10 cellular contexts compared by ENCODE assay signal in the genomic region with DNA sequence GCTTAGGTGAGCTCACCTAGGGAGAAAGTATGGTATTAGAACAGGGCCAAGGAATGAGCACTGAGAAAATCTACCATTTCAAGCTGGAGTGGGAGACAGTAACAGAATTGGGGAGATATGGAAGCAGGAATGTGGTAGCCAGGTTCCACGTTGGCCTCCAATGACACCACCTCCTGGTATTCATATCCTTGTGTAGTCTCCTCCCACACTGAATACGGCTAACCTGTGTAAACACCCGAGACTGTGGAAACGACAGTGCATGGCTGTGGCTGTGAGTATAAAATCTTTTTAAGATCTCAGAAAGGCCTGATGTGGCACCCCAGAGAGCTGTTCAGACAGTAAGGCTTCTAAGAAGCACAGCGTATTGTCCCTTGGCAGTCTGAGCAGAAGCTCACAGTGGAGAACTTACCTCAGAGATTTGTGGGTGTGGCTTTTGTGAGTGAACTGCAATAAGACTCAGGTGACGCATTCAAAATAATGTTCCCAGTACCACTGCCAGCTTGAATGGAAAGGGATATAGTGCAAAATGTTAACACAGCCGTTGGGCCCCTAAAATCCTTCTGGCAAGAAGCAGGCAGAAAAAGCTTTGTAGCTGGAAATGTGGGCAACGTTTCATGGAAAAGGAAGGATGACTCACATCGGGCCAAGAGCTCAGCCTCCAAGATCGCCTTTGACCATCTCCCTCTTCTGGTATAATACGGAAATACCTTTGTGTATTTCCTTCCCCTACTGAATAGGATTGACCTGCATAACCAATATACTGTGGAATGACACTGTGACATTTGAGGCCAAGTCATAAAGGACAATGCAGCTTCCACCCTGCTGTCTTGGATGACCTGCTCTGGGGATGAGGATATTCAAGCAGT. TPM values are rescaled to one million over a fixed set of nuclear protein-coding genes. Genes with fewer than 3 reads are reported as not detected.
A peak's percentile ranks its signal among the peaks of the same experiment; 100 is the strongest.
DNase-seq lines count a peak whose midpoint lies in the region; ATAC-seq and TF ChIP-seq lines count a peak whose summit lies in the region.
"Had no signal": no experiment of that assay in that cellular context is flagged by ENCODE, and none has a peak within 500 bp of the region (broad histone marks: within the 10 kb centered on the region; RNA-seq: fewer than 3 reads in every experiment).

No MANE protein-coding gene starts in this region.

- H3K27ac Mint-ChIP-seq in chondrocyte (ENCODE audit: unreplicated experiment), result no peak overlapping the region

- ATAC-seq in GM21619 (IDR thresholded peaks at IDR 0.05; ENCODE audit: unreplicated experiment), result no peak

- DNase-seq in COLO829 (ENCODE audit: low spot score), result peak; percentile 45
- peak; percentile 72 for DNase-seq in MG63
- DNase-seq in chondrocyte (ENCODE audit: low spot score), result no peak
- no peak for DNase-seq in H7
- no peak for DNase-seq in stimulated activated CD4-positive, alpha-beta T cell treated with anti-CD3 and anti-CD28 coated beads, Interleukin-12 subunit alpha, Interleukin-12 subunit beta, amount 100 ng/mL, for 4 hours
- DNase-seq in dedifferentiated amniotic fluid mesenchymal stem cell (ENCODE audit: extremely low spot score), result no peak
- DNase-seq: lower lobe of right lung; stimulated activated naive CD4-positive, alpha-beta T cell treated with Interleukin-2 at 50 U/mL for 16 hours had no signal

- H3K36me3 ChIP-seq in MG63 (no peaks in the 10 kb centered on the region), muscle layer of colon (ENCODE audit: insufficient read depth, low read length) (peaks cover 5% of the 10 kb centered on the region), H7 (replicated peaks; ENCODE audit: control insufficient read depth, insufficient read depth, low read length) (no peaks in the 10 kb centered on the region)

- no peaks in the 10 kb centered on the region for H3K36me3 Mint-ChIP-seq in chondrocyte (ENCODE audit: low read depth)

- peaks cover 31% of the 10 kb centered on the region for H3K4me1 ChIP-seq in muscle layer of colon (ENCODE audit: insufficient read depth, low read length)

- H3K4me3 ChIP-seq in MG63 (no peak overlapping the region), muscle layer of colon (ENCODE audit: low read depth in 1 of 2, low read length in 2 of 2) (no peak overlapping the region), H7 (ENCODE audit: insufficient read depth, low read depth, low read length) (no peak overlapping the region)
- H3K4me3 ChIP-seq: lower lobe of right lung had no signal

- TF ChIP-seq CTCF in chondrocyte (IDR thresholded peaks at IDR 0.05), result peak; percentile 66

- H3K4me3 Mint-ChIP-seq in chondrocyte (ENCODE audit: unreplicated experiment), result no peak overlapping the region

- peak overlapping the region; percentile 45 for H3K27ac ChIP-seq in muscle layer of colon (ENCODE audit: low read depth, low read length)
- H3K27ac ChIP-seq: lower lobe of right lung had no signal

- H3K9ac ChIP-seq in muscle layer of colon (ENCODE audit: low read length), result no peak overlapping the region

- peaks cover 4% of the 10 kb centered on the region for H3K27me3 Mint-ChIP-seq in chondrocyte (ENCODE audit: low read depth)

- H3K4me1 Mint-ChIP-seq in chondrocyte (ENCODE audit: low read depth), result peaks cover 17% of the 10 kb centered on the region

- H3K27me3 ChIP-seq in MG63, result no peaks in the 10 kb centered on the region
- no peaks in the 10 kb centered on the region for H3K27me3 ChIP-seq in muscle layer of colon (ENCODE audit: control insufficient read depth in 1 of 2, insufficient read depth in 2 of 2, low read length in 2 of 2)
- no peaks in the 10 kb centered on the region for H3K27me3 ChIP-seq in H7 (ENCODE audit: control insufficient read depth, insufficient read depth, low read length)

- peaks cover 4% of the 10 kb centered on the region for H3K9me3 Mint-ChIP-seq in chondrocyte (ENCODE audit: low read depth)

- no peaks in the 10 kb centered on the region for H3K9me3 ChIP-seq in MG63
- no peaks in the 10 kb centered on the region for H3K9me3 ChIP-seq in muscle layer of colon (ENCODE audit: low read length)
- H3K9me3 ChIP-seq: lower lobe of right lung had no signal

RNA-seq across cellular contexts. Expression of a gene that starts 14.4 kb away (rescaled TPM):
- total RNA-seq in MG63 (2014; rRNA removed; shearing (Covaris generic); ENCODE audit: low replicate concordance), result 1.2 and 2.7 TPM in 2 replicates
- total RNA-seq in chondrocyte, result not detected in 3 replicates
- 0.10 TPM in 1 of 2 replicates, not detected in the other for total RNA-seq in H7 (2014; rRNA removed; shearing (Covaris generic))

RNA-seq across cellular contexts. Expression of a gene that starts 38.2 kb away (rescaled TPM):
- total RNA-seq in MG63 (2014; rRNA removed; shearing (Covaris generic); ENCODE audit: low replicate concordance), result 1.9 and 7.0 TPM in 2 replicates
- total RNA-seq in chondrocyte, result not detected in 3 replicates
- 0.04 TPM in 1 of 2 replicates, not detected in the other for total RNA-seq in H7 (2014; rRNA removed; shearing (Covaris generic))

Comparison
In these comparisons a context has a peak if more than half of its experiments do, and no peak if none do; other contexts are left out.
1. DNase-seq: peak in COLO829 (single experiment) and MG63 (single experiment); none in chondrocyte (single experiment), H7 (single experiment), stimulated activated CD4-positive, alpha-beta T cell treated with anti-CD3 and anti-CD28 coated beads, Interleukin-12 subunit alpha, Interleukin-12 subunit beta, amount 100 ng/mL, for 4 hours (single experiment) and dedifferentiated amniotic fluid mesenchymal stem cell (single experiment).